Comparison of ENCODE assay signal across 11 cellular contexts in the genomic region with DNA sequence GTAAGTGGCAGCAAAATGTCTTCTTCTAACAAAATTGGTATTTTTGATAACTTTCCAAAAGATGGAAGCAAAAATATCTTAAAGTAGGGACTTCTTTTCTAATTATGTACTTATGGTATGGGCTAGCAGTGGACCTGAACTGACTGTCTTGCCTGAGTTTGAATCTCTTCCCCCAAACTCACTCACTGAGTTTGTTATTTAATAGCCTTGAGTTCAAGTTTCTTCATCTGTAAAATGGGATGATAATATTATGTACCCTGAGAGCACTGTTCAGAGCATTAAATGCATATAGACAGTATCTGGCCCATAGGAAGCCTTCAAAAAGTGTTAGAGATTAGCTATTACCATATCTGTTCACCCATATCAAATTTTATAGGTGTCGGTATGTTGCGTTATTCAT.
DNase-seq lines count a peak whose midpoint lies in the region; ATAC-seq and TF ChIP-seq lines count a peak whose summit lies in the region.
"Had no signal": no experiment of that assay in that cellular context is flagged by ENCODE, and none has a peak within 500 bp of the region (broad histone marks: within the 10 kb centered on the region; RNA-seq: fewer than 3 reads in every experiment).

No MANE protein-coding gene starts in this region.

- H3K9me3 ChIP-seq in left ventricle myocardium inferior (replicated peaks), result no peaks in the 10 kb centered on the region
- H3K9me3 ChIP-seq in right atrium auricular region, result no peaks in the 10 kb centered on the region
- H3K9me3 ChIP-seq in colonic mucosa, result no peaks in the 10 kb centered on the region
- H3K9me3 ChIP-seq: A549 had no signal

- no peak for TF ChIP-seq CTCF in left ventricle myocardium inferior (IDR thresholded peaks at IDR 0.05; ENCODE audit: borderline replicate concordance)
- TF ChIP-seq CTCF in right atrium auricular region (IDR thresholded peaks at IDR 0.05), result no peak
- TF ChIP-seq CTCF in colonic mucosa (IDR thresholded peaks at IDR 0.05), result no peak

- H3K9ac ChIP-seq in colonic mucosa (ENCODE audit: low read depth in 2 of 2, low read length in 2 of 2), result peak overlapping the region in 1 of 2 donors; percentile 84

- no peaks in the 10 kb centered on the region for H3K27me3 ChIP-seq in left ventricle myocardium inferior (ENCODE audit: low read depth)
- H3K27me3 ChIP-seq in right atrium auricular region, result no peaks in the 10 kb centered on the region
- H3K27me3 ChIP-seq in colonic mucosa, result no peaks in the 10 kb centered on the region

- ATAC-seq in HG03095 (IDR thresholded peaks at IDR 0.05; ENCODE audit: unreplicated experiment), result peak; percentile 3
- ATAC-seq: A549; activated CD8-positive, alpha-beta memory T cell treated with anti-CD3 and anti-CD28 coated beads, Interleukin-2, amount 10 ng/mL, durations not matched to agents 7 days and 5 days had no signal

- H3K4me1 ChIP-seq in left ventricle myocardium inferior (peaks cover 11% of the 10 kb centered on the region), right atrium auricular region (no peaks in the 10 kb centered on the region), colonic mucosa (peaks cover 3% of the 10 kb centered on the region)
- H3K4me1 ChIP-seq: A549 had no signal

- peak overlapping the region; percentile 61 for H3K4me3 ChIP-seq in left ventricle myocardium inferior
- no peak overlapping the region for H3K4me3 ChIP-seq in right atrium auricular region
- H3K4me3 ChIP-seq in colonic mucosa, result no peak overlapping the region

- H3K36me3 ChIP-seq in left ventricle myocardium inferior (no peaks in the 10 kb centered on the region), right atrium auricular region (no peaks in the 10 kb centered on the region), colonic mucosa (no peaks in the 10 kb centered on the region)

- H3K27ac ChIP-seq in left ventricle myocardium inferior (replicated peaks), result no peak overlapping the region
- H3K27ac ChIP-seq in right atrium auricular region, result no peak overlapping the region
- H3K27ac ChIP-seq in colonic mucosa, result peak overlapping the region; percentile 62

- DNase-seq in left ventricle myocardium inferior (no peak), right atrium auricular region (ENCODE audit: low spot score) (no peak), colonic mucosa (no peak), NCI-H526 treated with DMSO at 0.1 percent for 48 hours (lab: John Stamatoyannopoulos, UW) (no peak), HK-2 (ENCODE audit: unreplicated experiment) (no peak), SW 1271 (lab: John Stamatoyannopoulos, UW) (no peak)
- no peak for DNase-seq in activated T-cell treated with anti-CD3 and anti-CD28 coated beads, Interleukin-2, amount 50 U/mL, for 1 hour
- DNase-seq: activated CD8-positive, alpha-beta memory T cell treated with anti-CD3 and anti-CD28 coated beads, Interleukin-2, amount 10 ng/mL, durations not matched to agents 7 days and 5 days; NCI-H187 treated with DMSO at 0.1 percent for 48 hours had no signal

- intact Hi-C loops in left ventricle myocardium inferior (cut with micrococcal nuclease), result no loop called here
- intact Hi-C loops in colonic mucosa (cut with DNase I), result loop anchor here (10.0 kb wide), 1 partner anchor 143 kb away; no protein-coding TSS in a partner anchor
